In the genomic region with DNA sequence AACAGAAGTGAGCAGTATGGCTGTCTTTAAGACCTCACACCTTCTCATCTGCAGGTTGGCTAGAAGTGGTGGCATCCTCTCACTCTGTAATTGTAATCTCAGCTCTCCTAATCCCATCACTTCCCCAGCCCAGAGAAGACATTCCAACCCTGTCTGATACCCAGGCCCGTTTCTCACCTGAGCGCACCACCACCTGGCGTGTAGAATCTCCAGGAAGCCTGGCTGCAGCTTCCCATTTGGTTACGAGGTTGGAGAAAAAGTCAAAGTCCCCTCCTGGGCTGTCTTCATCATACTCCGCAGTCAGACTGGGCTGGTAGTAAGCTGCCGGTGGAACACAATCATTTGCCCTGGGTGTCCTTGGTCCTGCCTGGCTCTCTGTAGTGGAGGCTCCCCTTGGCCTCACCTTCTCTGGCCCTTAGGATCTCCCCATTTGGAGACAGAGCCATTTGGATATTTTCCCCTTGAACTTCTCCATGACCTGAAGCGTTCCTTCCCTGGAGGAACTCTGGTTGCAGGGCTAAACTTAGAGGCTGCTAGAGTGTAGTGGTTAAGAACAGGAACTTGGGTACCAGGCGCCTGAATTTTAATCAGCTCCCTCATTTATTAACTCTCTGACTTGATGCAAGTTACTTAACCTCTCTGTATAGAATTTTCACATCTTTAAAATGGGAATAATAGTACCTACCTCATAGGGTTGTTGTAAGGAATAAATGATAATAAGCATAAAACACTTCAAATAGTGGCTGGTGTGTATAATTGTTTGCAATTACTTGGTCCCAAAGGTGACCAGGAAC, we compare ENCODE assay signal across 9 cellular contexts. TPM values are rescaled to one million over a fixed set of nuclear protein-coding genes. Genes with fewer than 3 reads are reported as not detected.
DNase-seq lines count a peak whose midpoint lies in the region; ATAC-seq and TF ChIP-seq lines count a peak whose summit lies in the region.
"Had no signal": no experiment of that assay in that cellular context is flagged by ENCODE, and none has a peak within 500 bp of the region (broad histone marks: within the 10 kb centered on the region; RNA-seq: fewer than 3 reads in every experiment).

No MANE protein-coding gene starts in this region.

- TF ChIP-seq CTCF in Loucy (conservative IDR thresholded peaks at IDR 0.05; ENCODE audit: low read length) (no peak), astrocyte of the cerebellum (IDR thresholded peaks at IDR 0.05; ENCODE audit: low read depth, low read length, missing control alignments) (no peak), neural cell (IDR thresholded peaks at IDR 0.05; ENCODE audit: poor library complexity, severe bottlenecking) (no peak)

- no peak for DNase-seq in CD4-positive, CD25-positive, alpha-beta regulatory T cell
- no peak for DNase-seq in astrocyte of the cerebellum (ENCODE audit: low read depth)
- no peak for DNase-seq in DMS153 (lab: John Stamatoyannopoulos, UW)
- DNase-seq in mesenteric fat pad (ENCODE audit: low spot score) = no peak
- DNase-seq in medulla oblongata (ENCODE audit: extremely low spot score) = no peak
- no peak for DNase-seq in A172 (ENCODE audit: low spot score)
- DNase-seq: dermis blood vessel endothelial cell had no signal

- H3K4me1 ChIP-seq in CD4-positive, CD25-positive, alpha-beta regulatory T cell (ENCODE audit: control insufficient read depth, insufficient read depth, low read length, poor library complexity, severe bottlenecking) = peaks cover 32% of the 10 kb centered on the region
- H3K4me1 ChIP-seq in Loucy (ENCODE audit: insufficient read depth, low read length, poor library complexity, severe bottlenecking) = peaks cover 58% of the 10 kb centered on the region

- H3K4me2 ChIP-seq in Loucy (ENCODE audit: low read depth, low read length, poor library complexity, severe bottlenecking) (peak overlapping the region; percentile 97), neural cell (ENCODE audit: low read length) (peak overlapping the region; percentile 65)

- peak overlapping the region in 2 of 3 donors; percentile 77 to 99 for H3K27ac Mint-ChIP-seq in CD4-positive, CD25-positive, alpha-beta regulatory T cell

- H3K4me3 ChIP-seq in CD4-positive, CD25-positive, alpha-beta regulatory T cell (ENCODE audit: low read depth, low read length) = no peak overlapping the region
- H3K4me3 ChIP-seq in Loucy (ENCODE audit: low read length, poor library complexity, severe bottlenecking) (peak overlapping the region; percentile 91), astrocyte of the cerebellum (ENCODE audit: low read depth, low read length) (peak overlapping the region; percentile 81), neural cell (ENCODE audit: low read length) (peak overlapping the region; percentile 70)

- in situ Hi-C loops in astrocyte of the cerebellum (cut with HindIII; ENCODE audit: low sequenced_read_pairs) = no loop called here

- peaks cover 33% of the 10 kb centered on the region for H3K36me3 Mint-ChIP-seq in CD4-positive, CD25-positive, alpha-beta regulatory T cell

- peaks cover 45% of the 10 kb centered on the region for H3K79me2 ChIP-seq in Loucy (ENCODE audit: insufficient read depth, low read length)
- H3K79me2 ChIP-seq in neural cell (replicated peaks; ENCODE audit: insufficient read depth, low read length) = peaks cover 6% of the 10 kb centered on the region

- H4K20me1 ChIP-seq in Loucy (ENCODE audit: insufficient read depth, low read length, poor library complexity, severe bottlenecking) (peaks cover 8% of the 10 kb centered on the region), neural cell (ENCODE audit: insufficient read depth) (no peaks in the 10 kb centered on the region)

- no peaks in the 10 kb centered on the region for H3K9me2 ChIP-seq in Loucy (replicated peaks; ENCODE audit: low read depth, low read length)
- no peaks in the 10 kb centered on the region for H3K9me2 ChIP-seq in neural cell (ENCODE audit: insufficient read depth, low read length)

- H3K9me3 ChIP-seq in CD4-positive, CD25-positive, alpha-beta regulatory T cell (ENCODE audit: control insufficient read depth in 2 of 2, low read length in 2 of 2) = no peaks in the 10 kb centered on the region
- no peaks in the 10 kb centered on the region for H3K9me3 ChIP-seq in Loucy (ENCODE audit: insufficient read depth, low read depth, low read length)
- no peaks in the 10 kb centered on the region for H3K9me3 ChIP-seq in neural cell (ENCODE audit: low read length)

- H3F3A ChIP-seq in Loucy (ENCODE audit: low read depth) (0 out of 2 replicates have a peak, but pooled peaks cover 4% of the 10 kb centered on the region), neural cell (ENCODE audit: insufficient read depth, low read length, poor library complexity, severe bottlenecking) (no peaks in the 10 kb centered on the region)

- H2AFZ ChIP-seq in Loucy (ENCODE audit: low read length) = no peak overlapping the region
- H2AFZ ChIP-seq in neural cell (ENCODE audit: low read depth, low read length) = no peak overlapping the region

- H3K9ac ChIP-seq in Loucy (ENCODE audit: low read depth, low read length, poor library complexity, severe bottlenecking) = peak overlapping the region; percentile 96
- H3K9ac ChIP-seq in neural cell (ENCODE audit: low read length) = no peak overlapping the region

- no peaks in the 10 kb centered on the region for H3K27me3 ChIP-seq in CD4-positive, CD25-positive, alpha-beta regulatory T cell (ENCODE audit: control insufficient read depth, insufficient read depth, low read length)
- H3K27me3 ChIP-seq in Loucy (ENCODE audit: insufficient read depth, low read length, poor library complexity, severe bottlenecking) (no peaks in the 10 kb centered on the region), neural cell (ENCODE audit: insufficient read depth, low read depth, low read length) (no peaks in the 10 kb centered on the region)

- no peaks in the 10 kb centered on the region for H3K27me3 Mint-ChIP-seq in CD4-positive, CD25-positive, alpha-beta regulatory T cell

- H3K4me1 Mint-ChIP-seq in CD4-positive, CD25-positive, alpha-beta regulatory T cell = peaks cover 20 to 66% (median 33%) of the 10 kb centered on the region in 4 donors

- peaks cover 39% of the 10 kb centered on the region for H3K36me3 ChIP-seq in CD4-positive, CD25-positive, alpha-beta regulatory T cell (ENCODE audit: control insufficient read depth, insufficient read depth, low read length)
- H3K36me3 ChIP-seq in Loucy (ENCODE audit: insufficient read depth, low read length) = peaks cover 8% of the 10 kb centered on the region; the same call in 1 of the 2 replicates
- H3K36me3 ChIP-seq in neural cell (ENCODE audit: insufficient read depth, low read length) = peaks cover 5% of the 10 kb centered on the region

- peaks cover 0 to 7% (median 0%) of the 10 kb centered on the region in 7 donors for H3K9me3 Mint-ChIP-seq in CD4-positive, CD25-positive, alpha-beta regulatory T cell

- H3K4me3 Mint-ChIP-seq in CD4-positive, CD25-positive, alpha-beta regulatory T cell = peak overlapping the region; percentile 92 to 95 (median 94)

- TF ChIP-seq RAD21 in neural cell (conservative IDR thresholded peaks at IDR 0.05) = no peak

- peak overlapping the region; percentile 18 for H3K27ac ChIP-seq in CD4-positive, CD25-positive, alpha-beta regulatory T cell (ENCODE audit: insufficient read depth, low read length, poor library complexity, severe bottlenecking)
- H3K27ac ChIP-seq in neural cell (ENCODE audit: low read length) = no peak overlapping the region

- no peak for ATAC-seq in CD4-positive, CD25-positive, alpha-beta regulatory T cell (ENCODE audit: low read depth in 2 of 2)

- no peak for TF ChIP-seq EP300 in neural cell (conservative IDR thresholded peaks at IDR 0.05; ENCODE audit: poor library complexity, severe bottlenecking)

TF ChIP-seq in neural cell, 6 proteins besides CTCF, POLR2A, EP300 and RAD21 (continues in another document):
- TF ChIP-seq MXI1 (conservative IDR thresholded peaks at IDR 0.05; ENCODE audit: poor library complexity, severe bottlenecking) = no peak
- TF ChIP-seq SMC3 (conservative IDR thresholded peaks at IDR 0.05; ENCODE audit: poor library complexity) = no peak
- TF ChIP-seq TAF1 (IDR thresholded peaks at IDR 0.05; ENCODE audit: low read depth) = no peak
- TF ChIP-seq POLR2AphosphoS5 (IDR thresholded peaks at IDR 0.05) = no peak

RNA-seq across cellular contexts. Expression of a gene that starts 1.8 kb away (rescaled TPM):
- total RNA-seq in CD4-positive, CD25-positive, alpha-beta regulatory T cell = 79.9 TPM
- 10 to 100 TPM; 46.1 to 63.1 (median 60.5) TPM for polyA plus RNA-seq in CD4-positive, CD25-positive, alpha-beta regulatory T cell
- polyA plus RNA-seq in neural cell = 142 and 173 TPM in 2 replicates
- 47.0 and 53.6 TPM in 2 replicates for polyA minus RNA-seq in neural cell
- total RNA-seq in mesenteric fat pad = 50.1 TPM
- total RNA-seq in A172 (2014; rRNA removed; shearing (Covaris generic)) = 3.3 and 4.0 TPM in 2 replicates

RNA-seq across cellular contexts. Expression of a gene that starts 11.0 kb away (rescaled TPM):
- total RNA-seq in CD4-positive, CD25-positive, alpha-beta regulatory T cell = 139 TPM
- 10 to 100 TPM; 12.4 to 16.5 (median 15.0) TPM for polyA plus RNA-seq in CD4-positive, CD25-positive, alpha-beta regulatory T cell
- polyA plus RNA-seq in neural cell = 0.53 and 0.92 TPM in 2 replicates
- 0.73 and 1.0 TPM in 2 replicates for polyA minus RNA-seq in neural cell
- total RNA-seq in mesenteric fat pad = 41.4 TPM
- total RNA-seq in A172 (2014; rRNA removed; shearing (Covaris generic)) = 15.4 and 19.5 TPM in 2 replicates

RNA-seq across cellular contexts. Expression of a gene that starts 11.3 kb away (rescaled TPM):
- 3.2 TPM for total RNA-seq in CD4-positive, CD25-positive, alpha-beta regulatory T cell
- polyA plus RNA-seq in CD4-positive, CD25-positive, alpha-beta regulatory T cell = under 1 TPM; 0.10 to 0.32 (median 0.11) TPM
- not detected in 2 replicates for polyA plus RNA-seq in neural cell
- not detected in 2 replicates for polyA minus RNA-seq in neural cell
- total RNA-seq in mesenteric fat pad = 5.0 TPM
- 0.17 TPM in 1 of 2 replicates, not detected in the other for total RNA-seq in A172 (2014; rRNA removed; shearing (Covaris generic))

RNA-seq across cellular contexts. Expression of a gene that starts 42.0 kb away (rescaled TPM):
- total RNA-seq in CD4-positive, CD25-positive, alpha-beta regulatory T cell = 0.22 TPM
- polyA plus RNA-seq in CD4-positive, CD25-positive, alpha-beta regulatory T cell = under 1 TPM in 1 of 4 donors, not detected in 3; 0.02 TPM
- polyA plus RNA-seq in neural cell = 5.7 and 9.1 TPM in 2 replicates
- 17.2 and 18.0 TPM in 2 replicates for polyA minus RNA-seq in neural cell
- 11.7 TPM for total RNA-seq in mesenteric fat pad
- total RNA-seq in A172 (2014; rRNA removed; shearing (Covaris generic)) = 0.12 and 0.69 TPM in 2 replicates

Comparison
In these comparisons a context has a peak if more than half of its experiments do, and no peak if none do; other contexts are left out.
1. RNA of a gene that starts 1.8 kb away (total RNA-seq): 79.9 TPM in CD4-positive, CD25-positive, alpha-beta regulatory T cell (single experiment) and 50.1 TPM in mesenteric fat pad (single experiment); 3.3 to 4.0 TPM in A172; every median in the first group is over 10 times any median in the second.